Comparison of ENCODE assay signal across 8 cellular contexts in genomic region chr12:120013659-120014380, GRCh38. TPM values are rescaled to one million over a fixed set of nuclear protein-coding genes. Genes with fewer than 3 reads are reported as not detected.
DNase-seq lines count a peak whose midpoint lies in the region; ATAC-seq and FAIRE-seq lines count a peak whose summit lies in the region.

No MANE protein-coding gene starts in this region.

- CTCF ChIA-PET in activated CD4-positive, alpha-beta T cell treated with anti-CD3 and anti-CD28 coated beads, Interleukin-2, amount 10 ng/mL, durations not matched to agents 7 days and 5 days (lab: Charles Lee), result interaction anchor here (1.1 to 1.6 kb wide), 2 partner anchors 13 to 24 kb away, joined by 3 to 5 read pairs; partner anchors contain the start of gene BICDL1

- H3K9me3 ChIP-seq in small intestine (ENCODE audit: control insufficient read depth, low read depth), result no peaks in the 10 kb centered on the region

- peak overlapping the region; percentile 46 for H3K4me3 Mint-ChIP-seq in activated CD4-positive, alpha-beta T cell treated with anti-CD3 and anti-CD28 coated beads, Interleukin-2, amount 10 ng/mL, durations not matched to agents 7 days and 5 days

- peaks cover 80% of the 10 kb centered on the region for H3K4me1 Mint-ChIP-seq in activated CD4-positive, alpha-beta T cell treated with anti-CD3 and anti-CD28 coated beads, Interleukin-2, amount 10 ng/mL, durations not matched to agents 7 days and 5 days

- peaks cover 55% of the 10 kb centered on the region for H3K36me3 Mint-ChIP-seq in activated CD4-positive, alpha-beta T cell treated with anti-CD3 and anti-CD28 coated beads, Interleukin-2, amount 10 ng/mL, durations not matched to agents 7 days and 5 days (ENCODE audit: low read depth)

- ATAC-seq in HG03175 (IDR thresholded peaks at IDR 0.05; ENCODE audit: unreplicated experiment) (peak; percentile 77), HG03025 (IDR thresholded peaks at IDR 0.05; ENCODE audit: low FRiP score, unreplicated experiment) (no peak)

- peak; percentile 22 for DNase-seq in GM19238 (ENCODE audit: insufficient read length, low spot score)
- DNase-seq in activated CD4-positive, alpha-beta T cell treated with anti-CD3 and anti-CD28 coated beads, Interleukin-2, amount 10 ng/mL, durations not matched to agents 7 days and 5 days, result peak; percentile 78
- peak; percentile 50 for DNase-seq in small intestine
- DNase-seq in caudate nucleus (lab: John Stamatoyannopoulos, UW), result no peak
- DNase-seq in HCEC 1CT, result no peak
- DNase-seq in DMS79 (lab: John Stamatoyannopoulos, UW), result no peak

- no peaks in the 10 kb centered on the region for H3K4me1 ChIP-seq in small intestine (ENCODE audit: control insufficient read depth in 2 of 2, insufficient read depth in 1 of 2, low read depth in 1 of 2, low read length in 1 of 2)

- no peak overlapping the region for H3K4me3 ChIP-seq in small intestine (ENCODE audit: low read depth in 1 of 2, low read length in 2 of 2)

- no peaks in the 10 kb centered on the region for H3K27me3 Mint-ChIP-seq in activated CD4-positive, alpha-beta T cell treated with anti-CD3 and anti-CD28 coated beads, Interleukin-2, amount 10 ng/mL, durations not matched to agents 7 days and 5 days

- POLR2A ChIA-PET in activated CD4-positive, alpha-beta T cell treated with anti-CD3 and anti-CD28 coated beads, Interleukin-2, amount 10 ng/mL, durations not matched to agents 7 days and 5 days (lab: Charles Lee), result no interaction called here

- no peaks in the 10 kb centered on the region for H3K27me3 ChIP-seq in small intestine (ENCODE audit: control insufficient read depth in 2 of 2, insufficient read depth in 2 of 2, low read length in 2 of 2)

- FAIRE-seq in small intestine (lab: Jason Lieb, UNC), result no peak

- 61 to 68% (median 66%) methylated on average over 9 of the region's 9 CpGs for WGBS in small intestine, 3 donors

- no peaks in the 10 kb centered on the region for H3K36me3 ChIP-seq in small intestine (ENCODE audit: control insufficient read depth in 2 of 2, insufficient read depth in 2 of 2, low read length in 2 of 2)

- H3K27ac ChIP-seq in small intestine (ENCODE audit: low read depth in 1 of 2, low read length in 1 of 2), result peak overlapping the region in 1 of 2 donors; percentile 72
- H3K27ac ChIP-seq in caudate nucleus (ENCODE audit: low read depth, low read length), result no peak overlapping the region

- H3K9me3 Mint-ChIP-seq in activated CD4-positive, alpha-beta T cell treated with anti-CD3 and anti-CD28 coated beads, Interleukin-2, amount 10 ng/mL, durations not matched to agents 7 days and 5 days, result peaks cover 4% of the 10 kb centered on the region

- H3K27ac Mint-ChIP-seq in activated CD4-positive, alpha-beta T cell treated with anti-CD3 and anti-CD28 coated beads, Interleukin-2, amount 10 ng/mL, durations not matched to agents 7 days and 5 days, result peak overlapping the region; percentile 96

RNA-seq across cellular contexts. Expression of gene BICDL1, which starts 24.8 kb away (rescaled TPM):
- 10 to 100 TPM; 51.2 to 65.9 TPM for total RNA-seq in activated CD4-positive, alpha-beta T cell treated with anti-CD3 and anti-CD28 coated beads, Interleukin-2, amount 10 ng/mL, durations not matched to agents 7 days and 5 days
- polyA plus RNA-seq in small intestine, result 1 to 10 TPM; 5.7 to 9.8 (median 6.3) TPM

Comparison
In these comparisons a context has a peak if more than half of its experiments do, and no peak if none do; other contexts are left out.
1. DNase-seq: peak in GM19238 (single experiment), activated CD4-positive, alpha-beta T cell treated with anti-CD3 and anti-CD28 coated beads, Interleukin-2, amount 10 ng/mL, durations not matched to agents 7 days and 5 days (single experiment) and small intestine (single experiment); none in caudate nucleus (0 of 61), HCEC 1CT (single experiment) and DMS79 (single experiment).